Comparison of ENCODE assay signal across 10 cellular contexts in the genomic region with DNA sequence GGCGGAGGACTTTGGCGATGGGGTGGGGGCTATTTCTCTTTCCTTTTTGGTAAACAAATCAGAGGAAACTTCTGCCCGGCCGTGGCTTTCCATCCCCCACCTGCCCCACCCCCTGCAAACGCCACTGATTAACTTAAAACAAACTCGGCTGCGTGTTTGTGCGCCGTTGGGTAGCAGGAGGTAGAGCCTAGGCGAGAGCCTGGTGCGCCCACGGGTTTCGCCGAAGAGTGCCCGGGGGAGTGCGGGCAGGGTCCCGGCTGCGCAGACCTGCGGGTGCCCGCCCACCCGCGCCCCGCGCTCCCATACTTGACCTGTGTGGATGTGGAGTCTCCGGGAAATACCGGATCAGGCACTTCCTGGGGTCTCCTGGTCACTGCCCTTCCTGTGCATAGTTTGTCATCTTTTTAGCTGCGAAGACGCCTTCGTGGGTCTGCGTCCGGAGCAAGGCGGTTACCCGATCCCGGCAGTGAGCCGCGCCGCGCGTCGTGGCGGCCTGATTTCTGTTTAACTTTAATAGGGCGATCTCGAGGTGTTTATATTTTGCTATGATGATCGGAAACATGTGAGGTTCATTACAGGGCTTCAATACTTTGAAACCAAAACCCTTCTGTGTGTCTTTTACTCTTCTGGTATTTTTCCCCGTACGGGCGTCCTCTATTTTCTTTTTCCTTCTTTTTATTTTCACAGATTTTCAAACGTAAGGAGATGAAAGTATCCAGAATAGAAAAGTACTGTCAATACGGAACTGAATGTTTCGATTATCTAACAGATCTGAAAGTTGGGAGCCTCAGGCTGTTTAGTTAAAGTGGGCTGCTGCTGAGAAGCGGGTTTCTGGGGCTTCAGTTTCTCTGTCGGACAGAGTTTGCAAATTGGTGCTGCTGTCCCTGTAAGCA. TPM values are rescaled to one million over a fixed set of nuclear protein-coding genes. Genes with fewer than 3 reads are reported as not detected.
A peak's percentile ranks its signal among the peaks of the same experiment; 100 is the strongest.
DNase-seq lines count a peak whose midpoint lies in the region; ATAC-seq and TF ChIP-seq lines count a peak whose summit lies in the region.
"Had no signal": no experiment of that assay in that cellular context is flagged by ENCODE, and none has a peak within 500 bp of the region (broad histone marks: within the 10 kb centered on the region; RNA-seq: fewer than 3 reads in every experiment).

No MANE protein-coding gene starts in this region.

- H3K27me3 Mint-ChIP-seq in T-helper 17 cell: peaks cover 64% of the 10 kb centered on the region

- H3K27ac ChIP-seq in parathyroid adenoma: no peak overlapping the region

- H3K4me2 ChIP-seq in parathyroid adenoma (ENCODE audit: low read length): peak overlapping the region; percentile 9

- peaks cover 3% of the 10 kb centered on the region for H3K36me3 Mint-ChIP-seq in T-helper 17 cell (ENCODE audit: low read depth)

- H3K4me3 Mint-ChIP-seq in T-helper 17 cell: peak overlapping the region; percentile 69

- no peaks in the 10 kb centered on the region for H3K4me1 ChIP-seq in parathyroid adenoma

- no peak for ATAC-seq in T-helper 17 cell
- no peak for ATAC-seq in HG02981 (IDR thresholded peaks at IDR 0.05; ENCODE audit: unreplicated experiment)

- H3K4me3 ChIP-seq in fibroblast of villous mesenchyme (ENCODE audit: low read depth, low read length) (peak overlapping the region; percentile 32), parathyroid adenoma (ENCODE audit: low read depth, low read length) (peak overlapping the region; percentile 18)

- H3K36me3 ChIP-seq in parathyroid adenoma (ENCODE audit: control insufficient read depth, insufficient read depth, low read length): no peaks in the 10 kb centered on the region

- peaks cover 35% of the 10 kb centered on the region for H3K27me3 ChIP-seq in parathyroid adenoma (ENCODE audit: control insufficient read depth, insufficient read depth, low read length)

- no peak overlapping the region for H3K9ac ChIP-seq in parathyroid adenoma

- H2AFZ ChIP-seq in parathyroid adenoma: no peak overlapping the region

- TF ChIP-seq CTCF in fibroblast of villous mesenchyme (IDR thresholded peaks at IDR 0.05; ENCODE audit: insufficient read depth, low read depth, low read length) (no peak), parathyroid adenoma (IDR thresholded peaks at IDR 0.05) (no peak)

- DNase-seq in D341Med (ENCODE audit: low spot score) (peak; percentile 43), T-helper 17 cell (no peak), fibroblast of villous mesenchyme (ENCODE audit: low read depth) (no peak), NCI-H1436 treated with DMSO at 0.1 percent for 48 hours (lab: John Stamatoyannopoulos, UW) (no peak), NCI-H2171 treated with DMSO at 0.1 percent for 48 hours (lab: John Stamatoyannopoulos, UW) (no peak), DMS153 (lab: John Stamatoyannopoulos, UW) (no peak)
- DNase-seq: anterior cingulate cortex, NCI-H146 had no signal

- no peak overlapping the region for H3K27ac Mint-ChIP-seq in T-helper 17 cell

- no peaks in the 10 kb centered on the region for H3K9me3 ChIP-seq in T-helper 17 cell (ENCODE audit: control insufficient read depth, low read length, poor library complexity, severe bottlenecking)
- no peaks in the 10 kb centered on the region for H3K9me3 ChIP-seq in parathyroid adenoma (ENCODE audit: control insufficient read depth, low read length)

- no peaks in the 10 kb centered on the region for H3K79me2 ChIP-seq in parathyroid adenoma

- H3K4me1 Mint-ChIP-seq in T-helper 17 cell: peaks cover 14% of the 10 kb centered on the region

RNA-seq across cellular contexts. Expression of gene NR5A2, which starts 15.2 kb away (rescaled TPM):
- not detected for total RNA-seq in T-helper 17 cell
- total RNA-seq in fibroblast of villous mesenchyme: under 0.01 TPM in 1 of 2 replicates, not detected in the other
